ENCODE assay signal across 9 cellular contexts in genomic region chr12:44848771-44849085, GRCh38. TPM values are rescaled to one million over a fixed set of nuclear protein-coding genes. Genes with fewer than 3 reads are reported as not detected.
DNase-seq lines count a peak whose midpoint lies in the region; ATAC-seq and TF ChIP-seq lines count a peak whose summit lies in the region.
"Had no signal": no experiment of that assay in that cellular context is flagged by ENCODE, and none has a peak within 500 bp of the region (broad histone marks: within the 10 kb centered on the region; RNA-seq: fewer than 3 reads in every experiment).

No MANE protein-coding gene starts in this region.

- H3K4me3 Mint-ChIP-seq in activated T-helper 1 cell treated with anti-CD3 and anti-CD28 coated beads, Interleukin-12 subunit alpha, Interleukin-12 subunit beta, Interleukin-2, Interleukin-4 antibody, amounts not matched to agents 30 ng/mL and 10 ng/mL and 1 ng/mL, durations not matched to agents 14 hours and 24 hours and 36 hours = peak overlapping the region; percentile 63

- peak overlapping the region; percentile 94 for H3K27ac Mint-ChIP-seq in activated T-helper 1 cell treated with anti-CD3 and anti-CD28 coated beads, Interleukin-12 subunit alpha, Interleukin-12 subunit beta, Interleukin-2, Interleukin-4 antibody, amounts not matched to agents 30 ng/mL and 10 ng/mL and 1 ng/mL, durations not matched to agents 14 hours and 24 hours and 36 hours

- H3K9me3 Mint-ChIP-seq in activated T-helper 1 cell treated with anti-CD3 and anti-CD28 coated beads, Interleukin-12 subunit alpha, Interleukin-12 subunit beta, Interleukin-2, Interleukin-4 antibody, amounts not matched to agents 30 ng/mL and 10 ng/mL and 1 ng/mL, durations not matched to agents 14 hours and 24 hours and 36 hours = peaks cover 3% of the 10 kb centered on the region

- TF ChIP-seq CTCF in GM10266 (IDR thresholded peaks at IDR 0.05; ENCODE audit: control insufficient read depth, insufficient read depth, low read depth, missing control alignments) = no peak

- peak; percentile 41 for ATAC-seq in GM19372 (IDR thresholded peaks at IDR 0.05; ENCODE audit: low read depth, unreplicated experiment)
- ATAC-seq in HG03025 (IDR thresholded peaks at IDR 0.05; ENCODE audit: low FRiP score, unreplicated experiment) = peak; percentile 41
- no peak for ATAC-seq in HG02870 (IDR thresholded peaks at IDR 0.05; ENCODE audit: unreplicated experiment)

- H3K4me1 Mint-ChIP-seq in activated T-helper 1 cell treated with anti-CD3 and anti-CD28 coated beads, Interleukin-12 subunit alpha, Interleukin-12 subunit beta, Interleukin-2, Interleukin-4 antibody, amounts not matched to agents 30 ng/mL and 10 ng/mL and 1 ng/mL, durations not matched to agents 14 hours and 24 hours and 36 hours (ENCODE audit: low read depth) = peaks cover 79% of the 10 kb centered on the region

- H3K36me3 Mint-ChIP-seq in activated T-helper 1 cell treated with anti-CD3 and anti-CD28 coated beads, Interleukin-12 subunit alpha, Interleukin-12 subunit beta, Interleukin-2, Interleukin-4 antibody, amounts not matched to agents 30 ng/mL and 10 ng/mL and 1 ng/mL, durations not matched to agents 14 hours and 24 hours and 36 hours (ENCODE audit: low read depth) = peaks cover 3% of the 10 kb centered on the region

- DNase-seq in GM10266 (ENCODE audit: extremely low spot score) = peak; percentile 14
- no peak for DNase-seq in activated T-helper 1 cell treated with anti-CD3 and anti-CD28 coated beads, Interleukin-12 subunit alpha, Interleukin-12 subunit beta, Interleukin-2, Interleukin-4 antibody, amounts not matched to agents 30 ng/mL and 10 ng/mL and 1 ng/mL, durations not matched to agents 14 hours and 24 hours and 36 hours (ENCODE audit: low spot score)
- no peak for DNase-seq in NCI-H526 treated with DMSO at 0.1 percent for 48 hours (lab: John Stamatoyannopoulos, UW)
- no peak for DNase-seq in HK-2 (ENCODE audit: unreplicated experiment)
- no peak for DNase-seq in GDM1 (lab: John Stamatoyannopoulos, UW)
- DNase-seq: HCEC 1CT had no signal

- H3K27me3 Mint-ChIP-seq in activated T-helper 1 cell treated with anti-CD3 and anti-CD28 coated beads, Interleukin-12 subunit alpha, Interleukin-12 subunit beta, Interleukin-2, Interleukin-4 antibody, amounts not matched to agents 30 ng/mL and 10 ng/mL and 1 ng/mL, durations not matched to agents 14 hours and 24 hours and 36 hours (ENCODE audit: insufficient read depth) = no peaks in the 10 kb centered on the region

- intact Hi-C loops in activated T-helper 1 cell treated with anti-CD3 and anti-CD28 coated beads, Interleukin-12 subunit alpha, Interleukin-12 subunit beta, Interleukin-2, Interleukin-4 antibody, amounts not matched to agents 30 ng/mL and 10 ng/mL and 1 ng/mL, durations not matched to agents 14 hours and 24 hours and 36 hours (cut with micrococcal nuclease) = loop anchor here (1.0 to 10.0 kb wide), 9 partner anchors 8 to 1366 kb away; partner anchors contain the start of genes ANO6, ARID2, IRAK4 and NELL2

RNA-seq across cellular contexts. Expression of gene NELL2, which starts 27.4 kb away (rescaled TPM):
- total RNA-seq in activated T-helper 1 cell treated with anti-CD3 and anti-CD28 coated beads, Interleukin-12 subunit alpha, Interleukin-12 subunit beta, Interleukin-2, Interleukin-4 antibody, amounts not matched to agents 30 ng/mL and 10 ng/mL and 1 ng/mL, durations not matched to agents 14 hours and 24 hours and 36 hours = 11.5 and 16.4 TPM in 2 replicates
